ENCODE assay signal across 10 cellular contexts in the genomic region with DNA sequence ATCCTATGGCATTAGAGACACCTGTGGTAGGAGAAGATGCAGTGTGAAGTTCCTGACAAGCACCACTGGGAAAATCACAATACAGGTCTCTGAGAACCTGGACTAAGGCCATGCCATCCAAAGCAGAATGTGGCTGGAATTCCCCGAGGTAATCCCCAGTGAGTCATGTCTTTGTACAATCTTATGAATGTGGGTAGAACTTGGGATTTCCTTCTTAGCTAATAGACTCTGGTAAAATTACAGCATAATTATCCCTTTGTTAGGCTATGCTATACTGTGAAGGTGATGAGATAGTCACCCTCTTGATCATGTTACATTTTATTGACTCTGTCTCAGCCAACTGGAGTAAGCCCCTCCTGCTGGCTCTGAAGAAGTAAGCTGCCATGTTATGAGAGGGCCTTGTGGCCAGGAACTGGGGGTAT.
A peak's percentile ranks its signal among the peaks of the same experiment; 100 is the strongest.
DNase-seq lines count a peak whose midpoint lies in the region; ATAC-seq lines count a peak whose summit lies in the region.
"Had no signal": no experiment of that assay in that cellular context is flagged by ENCODE, and none has a peak within 500 bp of the region (broad histone marks: within the 10 kb centered on the region; RNA-seq: fewer than 3 reads in every experiment).

No MANE protein-coding gene starts in this region.

- H3K27ac Mint-ChIP-seq in activated CD4-positive, alpha-beta memory T cell treated with anti-CD3 and anti-CD28 coated beads for 36 hours, result no peak overlapping the region
- H3K27ac Mint-ChIP-seq in activated CD4-positive, alpha-beta memory T cell treated with anti-CD3 and anti-CD28 coated beads, Interleukin-2, amount 10 ng/mL, durations not matched to agents 7 days and 5 days, result no peak overlapping the region
- no peak overlapping the region for H3K27ac Mint-ChIP-seq in T-helper 17 cell

- H3K36me3 Mint-ChIP-seq in activated CD4-positive, alpha-beta memory T cell treated with anti-CD3 and anti-CD28 coated beads for 36 hours, result no peaks in the 10 kb centered on the region
- no peaks in the 10 kb centered on the region for H3K36me3 Mint-ChIP-seq in activated CD4-positive, alpha-beta memory T cell treated with anti-CD3 and anti-CD28 coated beads, Interleukin-2, amount 10 ng/mL, durations not matched to agents 7 days and 5 days (ENCODE audit: low read depth)
- no peaks in the 10 kb centered on the region for H3K36me3 Mint-ChIP-seq in T-helper 17 cell (ENCODE audit: low read depth)

- H3K27me3 Mint-ChIP-seq in activated CD4-positive, alpha-beta memory T cell treated with anti-CD3 and anti-CD28 coated beads for 36 hours, result peaks cover 2% of the 10 kb centered on the region
- H3K27me3 Mint-ChIP-seq in activated CD4-positive, alpha-beta memory T cell treated with anti-CD3 and anti-CD28 coated beads, Interleukin-2, amount 10 ng/mL, durations not matched to agents 7 days and 5 days, result peaks cover 2% of the 10 kb centered on the region
- no peaks in the 10 kb centered on the region for H3K27me3 Mint-ChIP-seq in T-helper 17 cell

- POLR2A ChIA-PET in activated CD4-positive, alpha-beta memory T cell treated with anti-CD3 and anti-CD28 coated beads for 36 hours (lab: Charles Lee), result no interaction called here
- POLR2A ChIA-PET in activated CD4-positive, alpha-beta memory T cell treated with anti-CD3 and anti-CD28 coated beads, Interleukin-2, amount 10 ng/mL, durations not matched to agents 7 days and 5 days (lab: Charles Lee), result no interaction called here

- CTCF ChIA-PET in activated CD4-positive, alpha-beta memory T cell treated with anti-CD3 and anti-CD28 coated beads for 36 hours (lab: Charles Lee), result interaction anchor here (1.6 kb wide), 1 partner anchor 1001 kb away, joined by 4 read pairs; no protein-coding TSS in a partner anchor
- CTCF ChIA-PET in activated CD4-positive, alpha-beta memory T cell treated with anti-CD3 and anti-CD28 coated beads, Interleukin-2, amount 10 ng/mL, durations not matched to agents 7 days and 5 days (lab: Charles Lee), result interaction anchor here (1.7 kb wide), 1 partner anchor 25 kb away, joined by 6 read pairs; no protein-coding TSS in a partner anchor

- ATAC-seq in HG02884 (IDR thresholded peaks at IDR 0.05; ENCODE audit: unreplicated experiment) (peak; percentile 73), T-helper 17 cell (peak; percentile 40)

- intact Hi-C loops in activated CD4-positive, alpha-beta memory T cell treated with anti-CD3 and anti-CD28 coated beads for 36 hours (cut with micrococcal nuclease), result no loop called here

- H3K4me3 Mint-ChIP-seq in activated CD4-positive, alpha-beta memory T cell treated with anti-CD3 and anti-CD28 coated beads for 36 hours, result no peak overlapping the region
- no peak overlapping the region for H3K4me3 Mint-ChIP-seq in activated CD4-positive, alpha-beta memory T cell treated with anti-CD3 and anti-CD28 coated beads, Interleukin-2, amount 10 ng/mL, durations not matched to agents 7 days and 5 days
- H3K4me3 Mint-ChIP-seq in T-helper 17 cell, result no peak overlapping the region

- peak; percentile 12 for DNase-seq in activated CD4-positive, alpha-beta memory T cell treated with anti-CD3 and anti-CD28 coated beads for 36 hours
- DNase-seq in activated CD4-positive, alpha-beta memory T cell treated with anti-CD3 and anti-CD28 coated beads, Interleukin-2, amount 10 ng/mL, durations not matched to agents 7 days and 5 days, result no peak
- DNase-seq in T-helper 17 cell (no peak), pulmonary artery endothelial cell (ENCODE audit: low read depth, low spot score) (peak; percentile 47), cerebellum (ENCODE audit: low spot score) (no peak), globus pallidus (ENCODE audit: low spot score) (no peak)
- no peak for DNase-seq in activated effector memory CD4-positive, alpha-beta T cell treated with anti-CD3 and anti-CD28 coated beads, Interleukin-2, amount 50 U/mL, for 16 hours
- DNase-seq: activated gamma-delta T cell, AML-193 had no signal

- H3K4me1 Mint-ChIP-seq in activated CD4-positive, alpha-beta memory T cell treated with anti-CD3 and anti-CD28 coated beads for 36 hours (ENCODE audit: low read depth), result no peaks in the 10 kb centered on the region
- H3K4me1 Mint-ChIP-seq in activated CD4-positive, alpha-beta memory T cell treated with anti-CD3 and anti-CD28 coated beads, Interleukin-2, amount 10 ng/mL, durations not matched to agents 7 days and 5 days, result no peaks in the 10 kb centered on the region
- H3K4me1 Mint-ChIP-seq in T-helper 17 cell, result no peaks in the 10 kb centered on the region

- H3K9me3 ChIP-seq in T-helper 17 cell (ENCODE audit: control insufficient read depth, low read length, poor library complexity, severe bottlenecking), result no peaks in the 10 kb centered on the region

- H3K9me3 Mint-ChIP-seq in activated CD4-positive, alpha-beta memory T cell treated with anti-CD3 and anti-CD28 coated beads for 36 hours, result no peaks in the 10 kb centered on the region
- H3K9me3 Mint-ChIP-seq in activated CD4-positive, alpha-beta memory T cell treated with anti-CD3 and anti-CD28 coated beads, Interleukin-2, amount 10 ng/mL, durations not matched to agents 7 days and 5 days, result no peaks in the 10 kb centered on the region

Comparison
In these comparisons a context has a peak if more than half of its experiments do, and no peak if none do; other contexts are left out.
1. DNase-seq: peak in activated CD4-positive, alpha-beta memory T cell treated with anti-CD3 and anti-CD28 coated beads for 36 hours (single experiment) and pulmonary artery endothelial cell (single experiment); none in activated CD4-positive, alpha-beta memory T cell treated with anti-CD3 and anti-CD28 coated beads, Interleukin-2, amount 10 ng/mL, durations not matched to agents 7 days and 5 days (single experiment), T-helper 17 cell (0 of 3), cerebellum (single experiment), activated effector memory CD4-positive, alpha-beta T cell treated with anti-CD3 and anti-CD28 coated beads, Interleukin-2, amount 50 U/mL, for 16 hours (single experiment) and globus pallidus (single experiment).